18 cellular contexts compared by ENCODE assay signal in the genomic region with DNA sequence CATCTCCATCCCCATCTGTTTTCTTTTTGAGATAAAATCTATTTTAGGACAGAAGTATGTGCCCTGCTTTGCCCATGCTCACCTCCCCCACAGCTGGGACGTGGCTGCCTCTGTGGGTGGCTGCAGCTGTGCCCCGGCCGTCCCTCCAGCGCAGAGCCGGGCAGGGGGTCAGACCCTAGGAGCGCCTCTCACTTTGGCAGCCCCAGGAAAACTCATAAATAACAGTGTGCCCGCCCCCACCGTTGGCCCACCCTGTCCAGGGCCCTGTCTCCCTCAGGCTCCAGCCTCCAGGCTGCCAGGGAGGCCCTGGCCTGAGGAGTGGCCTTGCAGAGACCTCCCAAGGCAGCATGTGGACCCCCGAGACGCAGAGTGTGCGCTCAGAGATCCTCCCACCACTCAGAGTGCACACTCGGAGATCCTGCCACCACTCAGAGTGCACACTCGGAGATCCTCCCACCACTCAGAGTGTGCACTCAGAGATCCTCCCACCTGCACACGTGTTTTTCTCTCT.
DNase-seq lines count a peak whose midpoint lies in the region; ATAC-seq and TF ChIP-seq lines count a peak whose summit lies in the region.
"Had no signal": no experiment of that assay in that cellular context is flagged by ENCODE, and none has a peak within 500 bp of the region (broad histone marks: within the 10 kb centered on the region; RNA-seq: fewer than 3 reads in every experiment).

No MANE protein-coding gene starts in this region.

- H2AFZ ChIP-seq in GM23248, result no peak overlapping the region
- no peak overlapping the region for H2AFZ ChIP-seq in mammary epithelial cell (ENCODE audit: low read depth, low read length)

- H3K4me1 ChIP-seq in GM23248 (ENCODE audit: insufficient read depth) (peaks cover 22% of the 10 kb centered on the region), mammary epithelial cell (ENCODE audit: insufficient read depth, low read length) (peaks cover 4% of the 10 kb centered on the region)

- H3K79me2 ChIP-seq in GM23248 (ENCODE audit: insufficient read depth) (no peaks in the 10 kb centered on the region), mammary epithelial cell (ENCODE audit: insufficient read depth, low read length) (no peaks in the 10 kb centered on the region)

- H3K27ac Mint-ChIP-seq in mesothelial cell of epicardium, result peak overlapping the region; percentile 39
- H3K27ac Mint-ChIP-seq: CD4-positive, alpha-beta T cell; H9 had no signal

- peaks cover 34% of the 10 kb centered on the region for H3K4me1 Mint-ChIP-seq in mesothelial cell of epicardium

- TF ChIP-seq CTCF in AG10803 (conservative IDR thresholded peaks at IDR 0.05; ENCODE audit: low read length) (no peak), choroid plexus epithelial cell (conservative IDR thresholded peaks at IDR 0.05; ENCODE audit: low read depth, low read length) (no peak), mesothelial cell of epicardium (IDR thresholded peaks at IDR 0.05; ENCODE audit: unreplicated experiment) (no peak), mammary epithelial cell (conservative IDR thresholded peaks at IDR 0.05 in 1 of 2, IDR thresholded peaks at IDR 0.05 in 1 of 2; ENCODE audit: extremely low read depth in 1 of 2, insufficient read depth in 1 of 2, low read depth in 1 of 2, low read length in 2 of 2) (no peak)

- intact Hi-C loops in mammary epithelial cell (cut with micrococcal nuclease), result no loop called here

- WGBS in GM23248 (ENCODE audit: low coverage in 1 of 2, low lambda C conversion rate in 2 of 2, missing lambda C conversion rate in 2 of 2), 2 experiments, result 48 to 60% methylated on average over 14 of the region's 14 CpGs
- 35% methylated on average over 8 of the region's 14 CpGs for WGBS in mammary epithelial cell (ENCODE audit: low coverage, missing lambda C conversion rate)

- peaks cover 9% of the 10 kb centered on the region for H3K27me3 Mint-ChIP-seq in mesothelial cell of epicardium (ENCODE audit: low read depth)

- dilution Hi-C loops in mammary epithelial cell (cut with HindIII; ENCODE audit: low sequenced_read_pairs), result no loop called here

- H4K20me1 ChIP-seq in GM23248 (ENCODE audit: insufficient read depth) (no peaks in the 10 kb centered on the region), mammary epithelial cell (ENCODE audit: insufficient read depth, low read length) (no peaks in the 10 kb centered on the region)

- H3K9me2 ChIP-seq in GM23248 (ENCODE audit: insufficient read depth), result no peaks in the 10 kb centered on the region

- ATAC-seq in HG02870 (IDR thresholded peaks at IDR 0.05; ENCODE audit: unreplicated experiment), result no peak
- ATAC-seq: Panc1 had no signal

- H3K36me3 Mint-ChIP-seq in mesothelial cell of epicardium, result no peaks in the 10 kb centered on the region

- H3K4me3 Mint-ChIP-seq in mesothelial cell of epicardium, result no peak overlapping the region
- H3K4me3 Mint-ChIP-seq: CD4-positive, alpha-beta T cell; H9 had no signal

- H3K27ac ChIP-seq in GM23248, result no peak overlapping the region
- no peak overlapping the region for H3K27ac ChIP-seq in mammary epithelial cell (ENCODE audit: insufficient read depth, low read depth, low read length)

- CTCF ChIA-PET in mammary epithelial cell (lab: Charles Lee; ENCODE audit: low non-redundant PET), result no interaction called here

- H3F3A ChIP-seq in GM23248 (ENCODE audit: insufficient read depth), result peaks cover 17% of the 10 kb centered on the region; the same call in 1 of the 2 replicates

- H3K27me3 ChIP-seq in GM23248 (replicated peaks; ENCODE audit: insufficient read depth) (no peaks in the 10 kb centered on the region), mammary epithelial cell (ENCODE audit: insufficient read depth, low read length) (peaks cover 2% of the 10 kb centered on the region)

- H3K4me2 ChIP-seq in GM23248 (ENCODE audit: unreplicated experiment) (no peak overlapping the region), mammary epithelial cell (ENCODE audit: insufficient read depth, low read depth, low read length) (no peak overlapping the region)

- H3K4me3 ChIP-seq in AG10803 (ENCODE audit: low read length) (no peak overlapping the region), GM23248 (no peak overlapping the region), choroid plexus epithelial cell (ENCODE audit: low read depth, low read length) (no peak overlapping the region), mammary epithelial cell (replicated peaks in 1 of 3; ENCODE audit: insufficient read depth in 1 of 3, low read depth in 2 of 3, low read length in 3 of 3) (no peak overlapping the region)

- H3K9ac ChIP-seq in GM23248, result no peak overlapping the region
- no peak overlapping the region for H3K9ac ChIP-seq in mammary epithelial cell (ENCODE audit: insufficient read depth, low read length)

- DNase-seq in AG10803 (ENCODE audit: low read depth), result peak; percentile 36
- DNase-seq in GM23248, result peak; percentile 23
- peak; percentile 7 for DNase-seq in choroid plexus epithelial cell (ENCODE audit: low read depth)
- no peak for DNase-seq in mesothelial cell of epicardium (ENCODE audit: low spot score in 2 of 2, unreplicated experiment in 2 of 2)
- DNase-seq in mammary epithelial cell, result no peak
- no peak for DNase-seq in DMS114 treated with DMSO at 0.1 percent for 48 hours (lab: John Stamatoyannopoulos, UW; ENCODE audit: unreplicated experiment)
- no peak for DNase-seq in NCI-H187 (lab: John Stamatoyannopoulos, UW)
- DNase-seq: CD4-positive, alpha-beta T cell; DND-41; GF-D8; Kasumi-1; NCI-H1105 treated with DMSO at 0.1 percent for 48 hours; NCI-H1930; NCI-H2171; NCI-H82 had no signal

- in situ Hi-C loops in GM23248 (cut with MboI) (no loop called here), mammary epithelial cell (cut with MboI; ENCODE audit: low sequenced_read_pairs in 2 of 2) (loop anchor here in 1 of 2 donors (25.0 kb wide), 1 partner anchor 961 kb away; no protein-coding TSS in a partner anchor)

- BruUV-seq in mammary epithelial cell (replicated peaks; lab: Mats Ljungman, UMichigan), result no TSS peak

- H3K36me3 ChIP-seq in GM23248 (ENCODE audit: low read depth) (no peaks in the 10 kb centered on the region), mammary epithelial cell (ENCODE audit: insufficient read depth, low read length) (no peaks in the 10 kb centered on the region)

- H3K9me3 Mint-ChIP-seq in mesothelial cell of epicardium, result no peaks in the 10 kb centered on the region
- H3K9me3 Mint-ChIP-seq: CD4-positive, alpha-beta T cell; H9 had no signal

- H3K9me3 ChIP-seq in GM23248 (ENCODE audit: low read depth), result no peaks in the 10 kb centered on the region
- no peaks in the 10 kb centered on the region for H3K9me3 ChIP-seq in mammary epithelial cell (replicated peaks; ENCODE audit: insufficient read depth, low read length)

Comparison
In these comparisons a context has a peak if more than half of its experiments do, and no peak if none do; other contexts are left out.
1. DNase-seq: peak in AG10803 (single experiment), GM23248 (single experiment) and choroid plexus epithelial cell (single experiment); none in mesothelial cell of epicardium (0 of 2), mammary epithelial cell (single experiment), DMS114 treated with DMSO at 0.1 percent for 48 hours (single experiment) and NCI-H187 (0 of 2).